ENCODE assay signal across 8 cellular contexts in the genomic region with DNA sequence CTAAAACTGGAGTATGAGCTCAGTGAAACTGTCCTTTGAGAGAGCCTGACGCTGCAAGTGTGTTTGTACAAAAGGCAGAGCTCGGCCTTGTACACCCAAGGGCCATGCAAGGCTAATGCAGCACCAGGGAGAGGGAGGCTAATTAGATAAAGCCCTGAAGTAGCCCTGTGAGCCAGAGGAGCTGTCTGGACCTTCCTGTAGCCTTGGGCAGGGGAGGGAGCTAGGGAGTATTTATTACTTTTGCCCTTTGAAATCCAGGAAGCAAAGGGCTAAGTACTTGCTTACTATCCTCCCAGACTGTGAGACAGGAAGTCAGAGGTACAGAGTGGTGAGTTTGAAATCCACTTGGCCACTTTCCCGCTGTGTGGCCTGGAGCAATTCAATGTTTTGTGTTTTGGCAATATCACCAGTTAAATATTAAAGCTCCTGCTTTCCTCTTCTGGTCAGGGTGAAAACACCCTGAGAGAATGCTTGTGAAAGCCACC. TPM values are rescaled to one million over a fixed set of nuclear protein-coding genes. Genes with fewer than 3 reads are reported as not detected.
A peak's percentile ranks its signal among the peaks of the same experiment; 100 is the strongest.
DNase-seq lines count a peak whose midpoint lies in the region; ATAC-seq lines count a peak whose summit lies in the region.

No MANE protein-coding gene starts in this region.

- 2 to 8% methylated on average over 3 of the region's 3 CpGs for WGBS in esophagus, 2 donors

- H3K9me3 ChIP-seq in esophagus (ENCODE audit: control insufficient read depth in 2 of 2, insufficient read depth in 1 of 2, low read depth in 1 of 2, low read length in 1 of 2): no peaks in the 10 kb centered on the region

- H3K4me3 Mint-ChIP-seq in T-helper 2 cell treated with Interferon-gamma antibody and Interleukin-4, amounts not matched to agents 5 μg/mL and 100 μg/mL, for 36 hours: peak overlapping the region; percentile 75
- H3K4me3 Mint-ChIP-seq in natural killer cell treated with Interleukin-12 subunit alpha and Interleukin-12 subunit beta and Interleukin-15 and Interleukin-18, amount 100 ng/mL, for 72 hours: peak overlapping the region; percentile 68

- ATAC-seq in GM19455 (IDR thresholded peaks at IDR 0.05; ENCODE audit: unreplicated experiment): peak; percentile 57
- ATAC-seq in HG03521 (IDR thresholded peaks at IDR 0.05; ENCODE audit: unreplicated experiment): peak; percentile 53
- peak; percentile 53 to 58 for ATAC-seq in natural killer cell treated with Interleukin-12 subunit alpha and Interleukin-12 subunit beta and Interleukin-15 and Interleukin-18, amount 100 ng/mL, for 72 hours

- DNase-seq in DMS153 (lab: John Stamatoyannopoulos, UW): peak; percentile 59
- DNase-seq in T-helper 2 cell treated with Interferon-gamma antibody and Interleukin-4, amounts not matched to agents 5 μg/mL and 100 μg/mL, for 36 hours (ENCODE audit: low spot score): no peak
- no peak for DNase-seq in natural killer cell treated with Interleukin-12 subunit alpha and Interleukin-12 subunit beta and Interleukin-15 and Interleukin-18, amount 100 ng/mL, for 72 hours (ENCODE audit: low spot score)
- DNase-seq in NCI-H526 treated with DMSO at 0.1 percent for 48 hours (lab: John Stamatoyannopoulos, UW): no peak
- DNase-seq in NCI-H1105 treated with DMSO at 0.1 percent for 48 hours (lab: John Stamatoyannopoulos, UW): no peak

- H3K4me3 ChIP-seq in esophagus (ENCODE audit: low read depth in 1 of 2, low read length in 2 of 2): no peak overlapping the region

- peak overlapping the region; percentile 99 to 100 for H3K27ac ChIP-seq in esophagus (ENCODE audit: low read depth in 2 of 2, low read length in 1 of 2)

- H3K27me3 Mint-ChIP-seq in T-helper 2 cell treated with Interferon-gamma antibody and Interleukin-4, amounts not matched to agents 5 μg/mL and 100 μg/mL, for 36 hours (ENCODE audit: low read depth): no peaks in the 10 kb centered on the region
- H3K27me3 Mint-ChIP-seq in natural killer cell treated with Interleukin-12 subunit alpha and Interleukin-12 subunit beta and Interleukin-15 and Interleukin-18, amount 100 ng/mL, for 72 hours: no peaks in the 10 kb centered on the region

- H3K27me3 ChIP-seq in esophagus (ENCODE audit: control insufficient read depth in 1 of 2, insufficient read depth in 2 of 2, low read length in 2 of 2): no peaks in the 10 kb centered on the region

- no peaks in the 10 kb centered on the region for H3K9me3 Mint-ChIP-seq in T-helper 2 cell treated with Interferon-gamma antibody and Interleukin-4, amounts not matched to agents 5 μg/mL and 100 μg/mL, for 36 hours
- H3K9me3 Mint-ChIP-seq in natural killer cell treated with Interleukin-12 subunit alpha and Interleukin-12 subunit beta and Interleukin-15 and Interleukin-18, amount 100 ng/mL, for 72 hours: no peaks in the 10 kb centered on the region

- peaks cover 35% of the 10 kb centered on the region for H3K4me1 Mint-ChIP-seq in T-helper 2 cell treated with Interferon-gamma antibody and Interleukin-4, amounts not matched to agents 5 μg/mL and 100 μg/mL, for 36 hours (ENCODE audit: low read depth)
- H3K4me1 Mint-ChIP-seq in natural killer cell treated with Interleukin-12 subunit alpha and Interleukin-12 subunit beta and Interleukin-15 and Interleukin-18, amount 100 ng/mL, for 72 hours (ENCODE audit: low read depth in 2 of 2): peaks cover 12 to 19% of the 10 kb centered on the region in 2 donors

- H3K36me3 Mint-ChIP-seq in T-helper 2 cell treated with Interferon-gamma antibody and Interleukin-4, amounts not matched to agents 5 μg/mL and 100 μg/mL, for 36 hours (ENCODE audit: low read depth): no peaks in the 10 kb centered on the region
- no peaks in the 10 kb centered on the region for H3K36me3 Mint-ChIP-seq in natural killer cell treated with Interleukin-12 subunit alpha and Interleukin-12 subunit beta and Interleukin-15 and Interleukin-18, amount 100 ng/mL, for 72 hours

- H3K36me3 ChIP-seq in esophagus (ENCODE audit: control insufficient read depth in 2 of 2, insufficient read depth in 2 of 2, low read length in 1 of 2): no peaks in the 10 kb centered on the region

- H3K27ac Mint-ChIP-seq in T-helper 2 cell treated with Interferon-gamma antibody and Interleukin-4, amounts not matched to agents 5 μg/mL and 100 μg/mL, for 36 hours: peak overlapping the region; percentile 98
- peak overlapping the region; percentile 95 to 99 for H3K27ac Mint-ChIP-seq in natural killer cell treated with Interleukin-12 subunit alpha and Interleukin-12 subunit beta and Interleukin-15 and Interleukin-18, amount 100 ng/mL, for 72 hours

- peaks cover 3 to 11% of the 10 kb centered on the region in 2 donors for H3K4me1 ChIP-seq in esophagus (ENCODE audit: control insufficient read depth in 2 of 2, insufficient read depth in 2 of 2, low read length in 1 of 2)

RNA-seq across cellular contexts. Expression of a gene that starts 10.2 kb away (rescaled TPM):
- 100 to 1,000 TPM; 269 to 530 TPM for polyA plus RNA-seq in esophagus
- total RNA-seq in natural killer cell treated with Interleukin-12 subunit alpha and Interleukin-12 subunit beta and Interleukin-15 and Interleukin-18, amount 100 ng/mL, for 72 hours: 1,000 to 10,000 TPM in 1 of 2 donors, 100 to 1,000 TPM in 1; 958 to 1,144 TPM

RNA-seq across cellular contexts. Expression of a gene that starts 27.9 kb away (rescaled TPM):
- polyA plus RNA-seq in esophagus: under 1 TPM; 0.24 to 0.29 TPM
- total RNA-seq in natural killer cell treated with Interleukin-12 subunit alpha and Interleukin-12 subunit beta and Interleukin-15 and Interleukin-18, amount 100 ng/mL, for 72 hours: not detected
